ENCODE assay signal across 2 cellular contexts in the genomic region with DNA sequence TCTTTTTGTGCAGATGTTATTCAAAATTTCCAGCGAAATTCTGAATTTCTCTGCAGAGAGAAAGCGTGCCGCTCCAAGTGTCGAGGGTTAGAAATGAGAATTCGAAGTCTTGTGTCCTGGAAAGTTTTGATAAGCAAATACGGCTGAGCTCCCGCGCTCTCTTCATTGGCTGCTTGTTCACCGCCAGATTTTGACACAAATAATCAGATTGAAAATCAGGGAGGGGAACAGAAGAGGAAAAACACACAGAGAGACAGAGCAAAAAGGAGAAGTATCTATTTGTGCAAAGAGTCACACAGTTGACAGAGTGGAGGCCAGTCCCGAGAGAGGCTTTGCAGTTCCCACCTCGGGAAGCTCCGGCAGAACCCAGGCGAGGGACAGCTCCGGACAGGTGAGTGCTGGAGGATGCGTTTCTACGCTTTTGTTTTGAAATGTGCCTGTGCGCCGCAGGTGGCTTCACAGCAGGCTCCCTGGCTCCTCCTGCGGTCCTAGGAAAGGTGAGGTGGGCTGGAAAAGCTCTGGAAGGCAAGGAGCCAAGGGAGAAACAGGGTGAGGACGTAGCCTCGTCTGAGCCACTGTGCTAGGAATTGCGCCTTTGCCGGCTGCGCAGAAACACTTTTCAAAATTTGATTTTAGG.
TF ChIP-seq lines count a peak whose summit lies in the region.

A gene (plus strand): TSS at position 244 of the 637 bp plus-strand sequence. CDS start 7,985 bp downstream, outside the sequence.

TF ChIP-seq in HCT116, 20 proteins besides CTCF, POLR2A, EP300 and RAD21:
- TF ChIP-seq, protein P1, sequence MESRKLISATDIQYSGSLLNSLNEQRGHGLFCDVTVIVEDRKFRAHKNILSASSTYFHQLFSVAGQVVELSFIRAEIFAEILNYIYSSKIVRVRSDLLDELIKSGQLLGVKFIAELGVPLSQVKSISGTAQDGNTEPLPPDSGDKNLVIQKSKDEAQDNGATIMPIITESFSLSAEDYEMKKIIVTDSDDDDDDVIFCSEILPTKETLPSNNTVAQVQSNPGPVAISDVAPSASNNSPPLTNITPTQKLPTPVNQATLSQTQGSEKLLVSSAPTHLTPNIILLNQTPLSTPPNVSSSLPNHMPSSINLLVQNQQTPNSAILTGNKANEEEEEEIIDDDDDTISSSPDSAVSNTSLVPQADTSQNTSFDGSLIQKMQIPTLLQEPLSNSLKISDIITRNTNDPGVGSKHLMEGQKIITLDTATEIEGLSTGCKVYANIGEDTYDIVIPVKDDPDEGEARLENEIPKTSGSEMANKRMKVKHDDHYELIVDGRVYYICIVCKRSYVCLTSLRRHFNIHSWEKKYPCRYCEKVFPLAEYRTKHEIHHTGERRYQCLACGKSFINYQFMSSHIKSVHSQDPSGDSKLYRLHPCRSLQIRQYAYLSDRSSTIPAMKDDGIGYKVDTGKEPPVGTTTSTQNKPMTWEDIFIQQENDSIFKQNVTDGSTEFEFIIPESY (IDR thresholded peaks at IDR 0.05; ENCODE audit: extremely low read depth, insufficient replicate concordance, low read length): no peak
- TF ChIP-seq TCF7L2 (IDR thresholded peaks at IDR 0.05; ENCODE audit: borderline replicate concordance, extremely low read depth, insufficient read depth, insufficient read length): no peak
- TF ChIP-seq ELF1 (IDR thresholded peaks at IDR 0.05; ENCODE audit: borderline replicate concordance, low read depth): no peak
- TF ChIP-seq POLR2AphosphoS5 (IDR thresholded peaks at IDR 0.05; ENCODE audit: low read depth, low read length): no peak
- TF ChIP-seq ZFX (IDR thresholded peaks at IDR 0.05): no peak
- no peak for TF ChIP-seq EGR1 (IDR thresholded peaks at IDR 0.05; ENCODE audit: low read depth)
- no peak for TF ChIP-seq FOSL1 (IDR thresholded peaks at IDR 0.05; ENCODE audit: low read depth)
- no peak for TF ChIP-seq CEBPB (IDR thresholded peaks at IDR 0.05; ENCODE audit: low read depth)
- no peak for TF ChIP-seq CBX3 (IDR thresholded peaks at IDR 0.05; ENCODE audit: low read depth)
- TF ChIP-seq SIN3A (IDR thresholded peaks at IDR 0.05; ENCODE audit: low read depth): no peak
- no peak for TF ChIP-seq EZH2 (IDR thresholded peaks at IDR 0.05)
- TF ChIP-seq, protein P2, sequence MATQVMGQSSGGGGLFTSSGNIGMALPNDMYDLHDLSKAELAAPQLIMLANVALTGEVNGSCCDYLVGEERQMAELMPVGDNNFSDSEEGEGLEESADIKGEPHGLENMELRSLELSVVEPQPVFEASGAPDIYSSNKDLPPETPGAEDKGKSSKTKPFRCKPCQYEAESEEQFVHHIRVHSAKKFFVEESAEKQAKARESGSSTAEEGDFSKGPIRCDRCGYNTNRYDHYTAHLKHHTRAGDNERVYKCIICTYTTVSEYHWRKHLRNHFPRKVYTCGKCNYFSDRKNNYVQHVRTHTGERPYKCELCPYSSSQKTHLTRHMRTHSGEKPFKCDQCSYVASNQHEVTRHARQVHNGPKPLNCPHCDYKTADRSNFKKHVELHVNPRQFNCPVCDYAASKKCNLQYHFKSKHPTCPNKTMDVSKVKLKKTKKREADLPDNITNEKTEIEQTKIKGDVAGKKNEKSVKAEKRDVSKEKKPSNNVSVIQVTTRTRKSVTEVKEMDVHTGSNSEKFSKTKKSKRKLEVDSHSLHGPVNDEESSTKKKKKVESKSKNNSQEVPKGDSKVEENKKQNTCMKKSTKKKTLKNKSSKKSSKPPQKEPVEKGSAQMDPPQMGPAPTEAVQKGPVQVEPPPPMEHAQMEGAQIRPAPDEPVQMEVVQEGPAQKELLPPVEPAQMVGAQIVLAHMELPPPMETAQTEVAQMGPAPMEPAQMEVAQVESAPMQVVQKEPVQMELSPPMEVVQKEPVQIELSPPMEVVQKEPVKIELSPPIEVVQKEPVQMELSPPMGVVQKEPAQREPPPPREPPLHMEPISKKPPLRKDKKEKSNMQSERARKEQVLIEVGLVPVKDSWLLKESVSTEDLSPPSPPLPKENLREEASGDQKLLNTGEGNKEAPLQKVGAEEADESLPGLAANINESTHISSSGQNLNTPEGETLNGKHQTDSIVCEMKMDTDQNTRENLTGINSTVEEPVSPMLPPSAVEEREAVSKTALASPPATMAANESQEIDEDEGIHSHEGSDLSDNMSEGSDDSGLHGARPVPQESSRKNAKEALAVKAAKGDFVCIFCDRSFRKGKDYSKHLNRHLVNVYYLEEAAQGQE (IDR thresholded peaks at IDR 0.05; ENCODE audit: low read depth): no peak
- TF ChIP-seq, protein P3, sequence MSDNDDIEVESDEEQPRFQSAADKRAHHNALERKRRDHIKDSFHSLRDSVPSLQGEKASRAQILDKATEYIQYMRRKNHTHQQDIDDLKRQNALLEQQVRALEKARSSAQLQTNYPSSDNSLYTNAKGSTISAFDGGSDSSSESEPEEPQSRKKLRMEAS (IDR thresholded peaks at IDR 0.05): no peak
- TF ChIP-seq JUND (IDR thresholded peaks at IDR 0.05): no peak
- TF ChIP-seq, protein P4, sequence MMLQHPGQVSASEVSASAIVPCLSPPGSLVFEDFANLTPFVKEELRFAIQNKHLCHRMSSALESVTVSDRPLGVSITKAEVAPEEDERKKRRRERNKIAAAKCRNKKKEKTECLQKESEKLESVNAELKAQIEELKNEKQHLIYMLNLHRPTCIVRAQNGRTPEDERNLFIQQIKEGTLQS (IDR thresholded peaks at IDR 0.05): no peak
- TF ChIP-seq ZNF274 (IDR thresholded peaks at IDR 0.05; ENCODE audit: low read depth, low read length): no peak
- TF ChIP-seq SP1 (IDR thresholded peaks at IDR 0.05; ENCODE audit: low read depth): no peak
- TF ChIP-seq EZH2phosphoT487 (IDR thresholded peaks at IDR 0.05; ENCODE audit: borderline replicate concordance): no peak
- TF ChIP-seq YY1 (IDR thresholded peaks at IDR 0.05; ENCODE audit: extremely low read depth, insufficient replicate concordance, low read depth, low read length): no peak
- no peak for TF ChIP-seq SRF (IDR thresholded peaks at IDR 0.05; ENCODE audit: low read depth)

TF ChIP-seq in HepG2, 621 proteins besides CTCF, POLR2A, EP300 and RAD21:
- TF ChIP-seq, protein P5, sequence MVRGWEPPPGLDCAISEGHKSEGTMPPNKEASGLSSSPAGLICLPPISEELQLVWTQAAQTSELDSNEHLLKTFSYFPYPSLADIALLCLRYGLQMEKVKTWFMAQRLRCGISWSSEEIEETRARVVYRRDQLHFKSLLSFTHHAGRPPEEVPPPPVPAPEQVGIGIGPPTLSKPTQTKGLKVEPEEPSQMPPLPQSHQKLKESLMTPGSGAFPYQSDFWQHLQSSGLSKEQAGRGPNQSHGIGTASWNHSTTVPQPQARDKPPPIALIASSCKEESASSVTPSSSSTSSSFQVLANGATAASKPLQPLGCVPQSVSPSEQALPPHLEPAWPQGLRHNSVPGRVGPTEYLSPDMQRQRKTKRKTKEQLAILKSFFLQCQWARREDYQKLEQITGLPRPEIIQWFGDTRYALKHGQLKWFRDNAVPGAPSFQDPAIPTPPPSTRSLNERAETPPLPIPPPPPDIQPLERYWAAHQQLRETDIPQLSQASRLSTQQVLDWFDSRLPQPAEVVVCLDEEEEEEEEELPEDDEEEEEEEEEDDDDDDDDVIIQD (CRISPR knock-in tag; IDR thresholded peaks at IDR 0.05; ENCODE audit: low read depth): no peak
- TF ChIP-seq ZKSCAN1 (IDR thresholded peaks at IDR 0.05; ENCODE audit: low read length): no peak
- TF ChIP-seq PCBP2 (optimal IDR thresholded peaks at IDR 0.05; ENCODE audit: low read depth, low read length, poor library complexity, severe bottlenecking): no peak
- TF ChIP-seq, protein P6, sequence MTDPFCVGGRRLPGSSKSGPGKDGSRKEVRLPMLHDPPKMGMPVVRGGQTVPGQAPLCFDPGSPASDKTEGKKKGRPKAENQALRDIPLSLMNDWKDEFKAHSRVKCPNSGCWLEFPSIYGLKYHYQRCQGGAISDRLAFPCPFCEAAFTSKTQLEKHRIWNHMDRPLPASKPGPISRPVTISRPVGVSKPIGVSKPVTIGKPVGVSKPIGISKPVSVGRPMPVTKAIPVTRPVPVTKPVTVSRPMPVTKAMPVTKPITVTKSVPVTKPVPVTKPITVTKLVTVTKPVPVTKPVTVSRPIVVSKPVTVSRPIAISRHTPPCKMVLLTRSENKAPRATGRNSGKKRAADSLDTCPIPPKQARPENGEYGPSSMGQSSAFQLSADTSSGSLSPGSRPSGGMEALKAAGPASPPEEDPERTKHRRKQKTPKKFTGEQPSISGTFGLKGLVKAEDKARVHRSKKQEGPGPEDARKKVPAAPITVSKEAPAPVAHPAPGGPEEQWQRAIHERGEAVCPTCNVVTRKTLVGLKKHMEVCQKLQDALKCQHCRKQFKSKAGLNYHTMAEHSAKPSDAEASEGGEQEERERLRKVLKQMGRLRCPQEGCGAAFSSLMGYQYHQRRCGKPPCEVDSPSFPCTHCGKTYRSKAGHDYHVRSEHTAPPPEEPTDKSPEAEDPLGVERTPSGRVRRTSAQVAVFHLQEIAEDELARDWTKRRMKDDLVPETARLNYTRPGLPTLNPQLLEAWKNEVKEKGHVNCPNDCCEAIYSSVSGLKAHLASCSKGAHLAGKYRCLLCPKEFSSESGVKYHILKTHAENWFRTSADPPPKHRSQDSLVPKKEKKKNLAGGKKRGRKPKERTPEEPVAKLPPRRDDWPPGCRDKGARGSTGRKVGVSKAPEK (CRISPR knock-in tag; IDR thresholded peaks at IDR 0.05; ENCODE audit: borderline replicate concordance): 0 out of 2 replicates have a peak, but pooled peaks have one; percentile 6
- TF ChIP-seq XRCC5 (optimal IDR thresholded peaks at IDR 0.05; ENCODE audit: low read length): peak; percentile 29
- TF ChIP-seq, protein P2 (IDR thresholded peaks at IDR 0.05; ENCODE audit: borderline replicate concordance in 1 of 2, low read depth in 1 of 2, low read length in 2 of 2): peak; percentile 25 to 87
- TF ChIP-seq PHF8 (CRISPR knock-in tag; IDR thresholded peaks at IDR 0.05): no peak
- no peak for TF ChIP-seq ZNF781 (CRISPR knock-in tag; IDR thresholded peaks at IDR 0.05; ENCODE audit: borderline replicate concordance, not compliant biosample characterization)
- TF ChIP-seq ZMYM2 (CRISPR knock-in tag; IDR thresholded peaks at IDR 0.05): no peak
- TF ChIP-seq, protein P7, sequence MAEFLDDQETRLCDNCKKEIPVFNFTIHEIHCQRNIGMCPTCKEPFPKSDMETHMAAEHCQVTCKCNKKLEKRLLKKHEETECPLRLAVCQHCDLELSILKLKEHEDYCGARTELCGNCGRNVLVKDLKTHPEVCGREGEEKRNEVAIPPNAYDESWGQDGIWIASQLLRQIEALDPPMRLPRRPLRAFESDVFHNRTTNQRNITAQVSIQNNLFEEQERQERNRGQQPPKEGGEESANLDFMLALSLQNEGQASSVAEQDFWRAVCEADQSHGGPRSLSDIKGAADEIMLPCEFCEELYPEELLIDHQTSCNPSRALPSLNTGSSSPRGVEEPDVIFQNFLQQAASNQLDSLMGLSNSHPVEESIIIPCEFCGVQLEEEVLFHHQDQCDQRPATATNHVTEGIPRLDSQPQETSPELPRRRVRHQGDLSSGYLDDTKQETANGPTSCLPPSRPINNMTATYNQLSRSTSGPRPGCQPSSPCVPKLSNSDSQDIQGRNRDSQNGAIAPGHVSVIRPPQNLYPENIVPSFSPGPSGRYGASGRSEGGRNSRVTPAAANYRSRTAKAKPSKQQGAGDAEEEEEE (CRISPR knock-in tag; IDR thresholded peaks at IDR 0.05; ENCODE audit: borderline replicate concordance): no peak
- no peak for TF ChIP-seq ZNF598 (CRISPR knock-in tag; IDR thresholded peaks at IDR 0.05; ENCODE audit: borderline replicate concordance)
- no peak for TF ChIP-seq ZNF460 (CRISPR knock-in tag; IDR thresholded peaks at IDR 0.05; ENCODE audit: borderline replicate concordance)
- TF ChIP-seq ZSCAN21 (CRISPR knock-in tag; IDR thresholded peaks at IDR 0.05; ENCODE audit: borderline replicate concordance): no peak
